Comparison of ENCODE assay signal across 1 cellular context in genomic region chr7:46153951-46154787, GRCh38.
A peak's percentile ranks its signal among the peaks of the same experiment; 100 is the strongest.
TF ChIP-seq lines count a peak whose summit lies in the region.

No MANE protein-coding gene starts in this region.

TF ChIP-seq in HepG2, 621 proteins besides CTCF, POLR2A, EP300 and RAD21 (continued from another document and continues in another):
- TF ChIP-seq ARID4A (CRISPR knock-in tag; IDR thresholded peaks at IDR 0.05; ENCODE audit: borderline replicate concordance) (no peak; the same call in 1 of the 2 replicates), ZNF335 (CRISPR knock-in tag; IDR thresholded peaks at IDR 0.05) (no peak), ZNF580 (CRISPR knock-in tag; IDR thresholded peaks at IDR 0.05; ENCODE audit: borderline replicate concordance, low read depth) (0 out of 2 replicates have a peak, but pooled peaks have one; percentile 34), NKX3-1 (CRISPR knock-in tag; IDR thresholded peaks at IDR 0.05) (no peak), ZNF12 (CRISPR knock-in tag; IDR thresholded peaks at IDR 0.05) (no peak), ZNF180 (CRISPR knock-in tag; IDR thresholded peaks at IDR 0.05; ENCODE audit: borderline replicate concordance, low read depth) (no peak), CAMTA2 (CRISPR knock-in tag; IDR thresholded peaks at IDR 0.05; ENCODE audit: borderline replicate concordance) (no peak), MTA1 (CRISPR knock-in tag; IDR thresholded peaks at IDR 0.05; ENCODE audit: borderline replicate concordance) (no peak), SATB2 (CRISPR knock-in tag; IDR thresholded peaks at IDR 0.05) (no peak), XRCC5 (optimal IDR thresholded peaks at IDR 0.05; ENCODE audit: low read length) (no peak), BRD4 (CRISPR knock-in tag; IDR thresholded peaks at IDR 0.05) (no peak), ZNF230 (CRISPR knock-in tag; IDR thresholded peaks at IDR 0.05) (0 out of 2 replicates have a peak, but pooled peaks have one; percentile 53), ZNF557 (CRISPR knock-in tag; IDR thresholded peaks at IDR 0.05) (no peak), CSRNP2 (CRISPR knock-in tag; conservative IDR thresholded peaks at IDR 0.05; ENCODE audit: low read depth) (no peak), ZNF777 (CRISPR knock-in tag; IDR thresholded peaks at IDR 0.05) (no peak), HIC2 (CRISPR knock-in tag; IDR thresholded peaks at IDR 0.05; ENCODE audit: low read depth) (0 out of 2 replicates have a peak, but pooled peaks have one; percentile 31), NFE2L1 (CRISPR knock-in tag; IDR thresholded peaks at IDR 0.05; ENCODE audit: borderline replicate concordance) (no peak), SP2 (CRISPR knock-in tag; IDR thresholded peaks at IDR 0.05) (no peak), CEBPZ (IDR thresholded peaks at IDR 0.05; ENCODE audit: low read length) (no peak), REPIN1 (CRISPR knock-in tag; IDR thresholded peaks at IDR 0.05; ENCODE audit: borderline replicate concordance, low read depth) (no peak), ATRX (CRISPR knock-in tag; IDR thresholded peaks at IDR 0.05; ENCODE audit: borderline replicate concordance) (no peak), SMC3 (IDR thresholded peaks at IDR 0.05; ENCODE audit: low read length) (peak; percentile 6; the same call in 1 of the 2 replicates), GRHL1 (CRISPR knock-in tag; conservative IDR thresholded peaks at IDR 0.05) (no peak), ZNF513 (CRISPR knock-in tag; conservative IDR thresholded peaks at IDR 0.05) (no peak), EED (CRISPR knock-in tag; IDR thresholded peaks at IDR 0.05) (no peak), MBNL3 (CRISPR knock-in tag; conservative IDR thresholded peaks at IDR 0.05) (no peak), ZNF251 (CRISPR knock-in tag; IDR thresholded peaks at IDR 0.05) (no peak), MED1 (CRISPR knock-in tag; IDR thresholded peaks at IDR 0.05) (peak; percentile 46; the same call in 1 of the 2 replicates), ZSCAN31 (CRISPR knock-in tag; IDR thresholded peaks at IDR 0.05; ENCODE audit: low read depth) (no peak), ZNF772 (CRISPR knock-in tag; IDR thresholded peaks at IDR 0.05) (no peak), IRX3 (CRISPR knock-in tag; IDR thresholded peaks at IDR 0.05; ENCODE audit: borderline replicate concordance, low read depth) (no peak), NCOA5 (CRISPR knock-in tag; IDR thresholded peaks at IDR 0.05) (no peak), ZMYM2 (CRISPR knock-in tag; IDR thresholded peaks at IDR 0.05) (0 out of 2 replicates have a peak, but pooled peaks have one; percentile 18), NAIF1 (CRISPR knock-in tag; IDR thresholded peaks at IDR 0.05; ENCODE audit: borderline replicate concordance) (no peak), ZKSCAN5 (CRISPR knock-in tag; IDR thresholded peaks at IDR 0.05) (no peak), BORCS8-MEF2B (CRISPR knock-in tag; IDR thresholded peaks at IDR 0.05) (no peak), ZNF589 (CRISPR knock-in tag; conservative IDR thresholded peaks at IDR 0.05) (no peak), SKI (IDR thresholded peaks at IDR 0.05; ENCODE audit: partially characterized antibody) (peak; percentile 39), ZNF678 (CRISPR knock-in tag; IDR thresholded peaks at IDR 0.05) (no peak), ZNF570 (CRISPR knock-in tag; IDR thresholded peaks at IDR 0.05; ENCODE audit: borderline replicate concordance) (no peak), XBP1 (CRISPR knock-in tag; IDR thresholded peaks at IDR 0.05) (no peak), NONO (IDR thresholded peaks at IDR 0.05) (no peak), NONO (CRISPR knock-in tag; conservative IDR thresholded peaks at IDR 0.05) (no peak), ZNF331 (CRISPR knock-in tag; IDR thresholded peaks at IDR 0.05) (peak; percentile 70; the same call in 1 of the 2 replicates), NCOA2 (CRISPR knock-in tag; IDR thresholded peaks at IDR 0.05) (peak; percentile 73), ZNF207 (IDR thresholded peaks at IDR 0.05; ENCODE audit: borderline replicate concordance) (no peak), ZNF891 (CRISPR knock-in tag; IDR thresholded peaks at IDR 0.05) (no peak), HOXA9 (CRISPR knock-in tag; IDR thresholded peaks at IDR 0.05; ENCODE audit: borderline replicate concordance) (no peak), KDM6A (CRISPR knock-in tag; IDR thresholded peaks at IDR 0.05; ENCODE audit: low read depth) (peak; percentile 84; the same call in 1 of the 2 replicates), THAP11 (CRISPR knock-in tag; IDR thresholded peaks at IDR 0.05) (no peak), MAFK (conservative IDR thresholded peaks at IDR 0.05 in 1 of 2, IDR thresholded peaks at IDR 0.05 in 1 of 2; ENCODE audit: low read length in 2 of 2) (no peak), NCOR1 (IDR thresholded peaks at IDR 0.05; ENCODE audit: borderline replicate concordance, low read length) (peak; percentile 90), ZNF839 (CRISPR knock-in tag; IDR thresholded peaks at IDR 0.05; ENCODE audit: borderline replicate concordance) (no peak), TAF15 (IDR thresholded peaks at IDR 0.05; ENCODE audit: low read depth, low read length, poor library complexity, severe bottlenecking) (no peak), NR3C1 (CRISPR knock-in tag; IDR thresholded peaks at IDR 0.05) (no peak), ONECUT2 (CRISPR knock-in tag; IDR thresholded peaks at IDR 0.05) (no peak), ZNF556 (CRISPR knock-in tag; IDR thresholded peaks at IDR 0.05; ENCODE audit: borderline replicate concordance) (no peak), HDAC6 (IDR thresholded peaks at IDR 0.05; ENCODE audit: low read depth, low read length) (no peak), SRSF9 (IDR thresholded peaks at IDR 0.05; ENCODE audit: borderline replicate concordance, insufficient read depth, low read depth, low read length, poor library complexity, severe bottlenecking) (no peak), ZMYM4 (CRISPR knock-in tag; IDR thresholded peaks at IDR 0.05) (peak; percentile 73), FOXA1 (IDR thresholded peaks at IDR 0.05) (no peak), FOXA1 (CRISPR knock-in tag; IDR thresholded peaks at IDR 0.05) (0 out of 2 replicates have a peak, but pooled peaks have one; percentile 41), MXD1 (CRISPR knock-in tag; IDR thresholded peaks at IDR 0.05) (no peak)
